ENCODE assay signal across 22 cellular contexts in genomic region chr12:43869184-43869583, GRCh38. TPM values are rescaled to one million over a fixed set of nuclear protein-coding genes. Genes with fewer than 3 reads are reported as not detected.
DNase-seq lines count a peak whose midpoint lies in the region; ATAC-seq, FAIRE-seq and TF ChIP-seq lines count a peak whose summit lies in the region.
"Had no signal": no experiment of that assay in that cellular context is flagged by ENCODE, and none has a peak within 500 bp of the region (broad histone marks: within the 10 kb centered on the region; RNA-seq: fewer than 3 reads in every experiment).

No MANE protein-coding gene starts in this region.

- H3K4me3 ChIP-seq in A549 (no peak overlapping the region), PC-3 (ENCODE audit: low read length) (no peak overlapping the region)
- H3K4me3 ChIP-seq: BLaER1, GM12878, GM23248 had no signal

- H3K79me2 ChIP-seq in PC-3 (ENCODE audit: low read length): no peaks in the 10 kb centered on the region

- H3K4me1 ChIP-seq in A549 (peaks cover 7% of the 10 kb centered on the region; the same call in 1 of the 3 replicates), PC-3 (ENCODE audit: insufficient read depth, low read length) (peaks cover 10% of the 10 kb centered on the region)
- H3K4me1 ChIP-seq: BLaER1, Caco-2 had no signal

- POLR2A ChIA-PET in A549 (lab: Yijun Ruan, JAX): no interaction called here
- POLR2A ChIA-PET in HEK293T (lab: Yijun Ruan, JAX): no interaction called here
- POLR2A ChIA-PET in PC-3 (lab: Charles Lee; ENCODE audit: unreplicated experiment): interaction anchor here (0.6 kb wide), 1 partner anchor 63 kb away, joined by 6 read pairs; no protein-coding TSS in a partner anchor

- H3K9me3 ChIP-seq in A549 (no peaks in the 10 kb centered on the region), PC-3 (ENCODE audit: low read length) (no peaks in the 10 kb centered on the region)
- H3K9me3 ChIP-seq: BLaER1, Caco-2 had no signal

- H2AFZ ChIP-seq in PC-3 (ENCODE audit: low read length): no peak overlapping the region
- H2AFZ ChIP-seq: GM23248 had no signal

- no peaks in the 10 kb centered on the region for H3K27me3 ChIP-seq in PC-3 (ENCODE audit: low read length)
- H3K27me3 ChIP-seq: BLaER1 had no signal

- peak overlapping the region; percentile 46 for H3K4me2 ChIP-seq in A549
- H3K4me2 ChIP-seq in PC-3 (ENCODE audit: low read length): peak overlapping the region; percentile 55
- H3K4me2 ChIP-seq: BLaER1 had no signal

- H3K9me2 ChIP-seq in PC-3 (replicated peaks; ENCODE audit: low read length): no peaks in the 10 kb centered on the region

- ATAC-seq in A549 (peak in 1 of 2 experiments; percentile 20; a peak in 2 of 6 replicates), PC-3 (peak; percentile 77), HG02798 (IDR thresholded peaks at IDR 0.05; ENCODE audit: poor library complexity, unreplicated experiment) (no peak)
- no peak for ATAC-seq in stimulated activated naive CD8-positive, alpha-beta T cell treated with anti-CD3 and anti-CD28 coated beads, Interleukin-15, Interleukin-2, amounts not matched to agents 100 U/mL and 50 U/mL, for 24 hours
- ATAC-seq: CD8-positive, alpha-beta T cell; GM12878 had no signal

- TF ChIP-seq EP300 in A549 (IDR thresholded peaks at IDR 0.05): no peak

- H3K27ac ChIP-seq in A549: no peak overlapping the region
- no peak overlapping the region for H3K27ac ChIP-seq in PC-3 (ENCODE audit: low read length)
- H3K27ac ChIP-seq: BLaER1, C4-2B, GM23248 had no signal

- CTCF ChIA-PET in A549 (lab: Yijun Ruan, JAX) (no interaction called here), HEK293T (lab: Yijun Ruan, JAX) (no interaction called here), PC-3 (lab: Charles Lee) (no interaction called here)

- no TSS peak for BruUV-seq in PC-3 (replicated peaks; lab: Mats Ljungman, UMichigan)

- no peak for TF ChIP-seq POLR2A in A549 (IDR thresholded peaks at IDR 0.05; ENCODE audit: low read length)

- H3K9ac ChIP-seq in PC-3 (ENCODE audit: low read length): no peak overlapping the region
- H3K9ac ChIP-seq: BLaER1, GM23248 had no signal

- DNase-seq in A549 (ENCODE audit: low read depth in 1 of 2, low spot score in 1 of 2) (no peak), HEK293T (ENCODE audit: extremely low spot score) (no peak), PC-3 (peak; percentile 42), cerebellar cortex (ENCODE audit: low spot score) (no peak)
- no peak for DNase-seq in stimulated activated naive CD8-positive, alpha-beta T cell treated with anti-CD3 and anti-CD28 coated beads, Interleukin-15, Interleukin-2, amounts not matched to agents 100 U/mL and 50 U/mL, for 24 hours
- DNase-seq: 8988T; Caco-2; CD4-positive, CD25-positive, alpha-beta regulatory T cell; CD8-positive, alpha-beta T cell; DMS153; DND-41; GM23248; H7; HCEC 1CT; HFFc6 had no signal

- TF ChIP-seq CTCF in A549 (IDR thresholded peaks at IDR 0.05) (no peak), PC-3 (conservative IDR thresholded peaks at IDR 0.05; ENCODE audit: low read depth, low read length) (no peak)

- TF ChIP-seq RAD21 in A549 (conservative IDR thresholded peaks at IDR 0.05 in 1 of 2, IDR thresholded peaks at IDR 0.05 in 1 of 2): no peak

- no peak for FAIRE-seq in A549 (lab: Jason Lieb, UNC)
- FAIRE-seq: G401.6, GM12878, GM19239, H1 had no signal

- H3K36me3 ChIP-seq in PC-3 (ENCODE audit: low read depth, low read length): no peaks in the 10 kb centered on the region

- H4K20me1 ChIP-seq in PC-3 (ENCODE audit: low read length): no peaks in the 10 kb centered on the region
- H4K20me1 ChIP-seq: BLaER1 had no signal

- 2% methylated on average over 1 of the region's 1 CpG for WGBS in A549 (ENCODE audit: missing lambda C conversion rate)

- no peaks in the 10 kb centered on the region for H3F3A ChIP-seq in PC-3 (ENCODE audit: low read length, unreplicated experiment)

- intact Hi-C loops in PC-3 (cut with micrococcal nuclease): loop anchor here (5.0 kb wide), 1 partner anchor 57 kb away; no protein-coding TSS in a partner anchor

TF ChIP-seq in A549, 52 proteins besides CTCF, POLR2A, EP300 and RAD21:
- TF ChIP-seq HES2 (IDR thresholded peaks at IDR 0.05) (no peak), TP53 (CRISPR knock-in tag; IDR thresholded peaks at IDR 0.05) (no peak), ATOH8 (CRISPR knock-in tag; IDR thresholded peaks at IDR 0.05; ENCODE audit: low read depth) (no peak), CHD4 (IDR thresholded peaks at IDR 0.05; ENCODE audit: borderline replicate concordance) (no peak), MAX (IDR thresholded peaks at IDR 0.05) (no peak), NPAS2 (CRISPR knock-in tag; IDR thresholded peaks at IDR 0.05; ENCODE audit: borderline replicate concordance) (no peak), FOSL2 (IDR thresholded peaks at IDR 0.05) (no peak), FOSL2 (CRISPR knock-in tag; IDR thresholded peaks at IDR 0.05) (no peak), PHF8 (IDR thresholded peaks at IDR 0.05; ENCODE audit: borderline replicate concordance, low read depth) (no peak), RARB (CRISPR knock-in tag; IDR thresholded peaks at IDR 0.05) (no peak), POLR2AphosphoS2 (conservative IDR thresholded peaks at IDR 0.05; ENCODE audit: low read length) (no peak)

TF ChIP-seq in HEK293T, 16 proteins besides CTCF, POLR2A, EP300 and RAD21:
- peak; percentile 78 for TF ChIP-seq PKNOX1 (IDR thresholded peaks at IDR 0.05)
- no peak for TF ChIP-seq FOXK2 (IDR thresholded peaks at IDR 0.05)

RNA-seq across cellular contexts. Expression of gene TMEM117, which starts 33.3 kb away (rescaled TPM):
- polyA plus RNA-seq in A549 (2011; rRNA removed): 4.6 and 7.3 TPM in 2 replicates
- 1.1 and 1.2 TPM in 2 replicates for polyA plus RNA-seq in A549 (2012; cell fraction: cytosol; rRNA removed)
- 0.56 and 1.9 TPM in 2 replicates for polyA plus RNA-seq in A549 (2012; cell fraction: nucleus; rRNA removed)
- 2.0 to 2.4 TPM (median 2.1 TPM) in 3 replicates for polyA plus RNA-seq in A549 (2017; fragmentation: RNase III; extraction: RNeasy Plus Mini Kit Qiagen cat#74134 plus additional on column Dnase treatment)
- polyA minus RNA-seq in A549 (2011; rRNA and poly(A)+ RNA removed): 1.2 and 2.4 TPM in 2 replicates
- total RNA-seq in PC-3 (2014; rRNA removed): 7.9 and 9.0 TPM in 2 replicates
